In genomic region chr9:99221623-99222415, GRCh38 we compare ENCODE assay signal across 8 cellular contexts. TPM values are rescaled to one million over a fixed set of nuclear protein-coding genes. Genes with fewer than 3 reads are reported as not detected.
DNase-seq lines count a peak whose midpoint lies in the region; ATAC-seq, FAIRE-seq and TF ChIP-seq lines count a peak whose summit lies in the region.

A gene with protein sequence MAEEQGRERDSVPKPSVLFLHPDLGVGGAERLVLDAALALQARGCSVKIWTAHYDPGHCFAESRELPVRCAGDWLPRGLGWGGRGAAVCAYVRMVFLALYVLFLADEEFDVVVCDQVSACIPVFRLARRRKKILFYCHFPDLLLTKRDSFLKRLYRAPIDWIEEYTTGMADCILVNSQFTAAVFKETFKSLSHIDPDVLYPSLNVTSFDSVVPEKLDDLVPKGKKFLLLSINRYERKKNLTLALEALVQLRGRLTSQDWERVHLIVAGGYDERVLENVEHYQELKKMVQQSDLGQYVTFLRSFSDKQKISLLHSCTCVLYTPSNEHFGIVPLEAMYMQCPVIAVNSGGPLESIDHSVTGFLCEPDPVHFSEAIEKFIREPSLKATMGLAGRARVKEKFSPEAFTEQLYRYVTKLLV (minus strand): TSS chr9:99221942. CDS start chr9:99221894, 48 bp downstream.
Gene SEC61B, plus strand, starts transcription at chr9:99222282. Its CDS starts 82 bp downstream, at chr9:99222364.

- FAIRE-seq in kidney (lab: Jason Lieb, UNC): no peak

- H3K9ac ChIP-seq in kidney (ENCODE audit: low read length in 2 of 2): peak within 1 kb of the TSS; percentile 92 to 95

- H3K27ac ChIP-seq in kidney (ENCODE audit: low read depth in 2 of 2, low read length in 2 of 2): peak within 1 kb of the TSS; percentile 92 to 98

- no peaks in the 10 kb centered on the region for H3K27me3 Mint-ChIP-seq in chondrocyte (ENCODE audit: low read depth)

- intact Hi-C loops in kidney (cut with DNase I): no loop called here

- peaks cover 63% of the 10 kb centered on the region for H3K4me1 Mint-ChIP-seq in chondrocyte (ENCODE audit: low read depth)

- H3K4me1 ChIP-seq in kidney (ENCODE audit: control insufficient read depth in 1 of 2, insufficient read depth in 1 of 2, low read depth in 1 of 2, low read length in 2 of 2): peaks cover 7 to 21% of the 10 kb centered on the region in 2 donors

- H3K4me3 Mint-ChIP-seq in chondrocyte (ENCODE audit: unreplicated experiment): peak within 1 kb of the TSS; percentile 88

- peak within 1 kb of the TSS; percentile 99 for H3K27ac Mint-ChIP-seq in chondrocyte (ENCODE audit: unreplicated experiment)

- peak; percentile 97 for TF ChIP-seq POLR2A in GM19099 (IDR thresholded peaks at IDR 0.05; ENCODE audit: extremely low read depth, insufficient read length, low read depth)

- DNase-seq in AG20443 (ENCODE audit: low spot score) (peak; percentile 98), NCI-H510A (lab: John Stamatoyannopoulos, UW) (peak; percentile 92), chondrocyte (ENCODE audit: low spot score) (peak; percentile 98), kidney (peak; percentile 97)
- peak; percentile 88 to 93 for DNase-seq in activated CD4-positive, alpha-beta T cell treated with anti-CD3 and anti-CD28 coated beads for 24 hours (ENCODE audit: low read depth in 2 of 2)
- DNase-seq in stimulated activated CD4-positive, alpha-beta T cell treated with anti-CD3 and anti-CD28 coated beads, Interleukin-15, amount 100 ng/mL, for 24 hours: peak; percentile 98

- TF ChIP-seq CTCF in chondrocyte (IDR thresholded peaks at IDR 0.05) (no peak), kidney (IDR thresholded peaks at IDR 0.05; ENCODE audit: borderline replicate concordance, extremely low read depth, insufficient read depth) (no peak)

- peak; percentile 97 for ATAC-seq in HG03432 (IDR thresholded peaks at IDR 0.05; ENCODE audit: unreplicated experiment)

- peak within 1 kb of the TSS; percentile 85 to 96 for H3K4me3 ChIP-seq in kidney (ENCODE audit: low read length in 2 of 2)

- H3K9me3 ChIP-seq in kidney (ENCODE audit: control insufficient read depth in 1 of 2, low read length in 2 of 2): no peaks in the 10 kb centered on the region

- H3K36me3 ChIP-seq in kidney (ENCODE audit: control insufficient read depth in 1 of 2, insufficient read depth in 2 of 2, low read length in 2 of 2): peaks cover 4 to 12% of the 10 kb centered on the region in 2 donors

- peaks cover 22% of the 10 kb centered on the region for H3K36me3 Mint-ChIP-seq in chondrocyte (ENCODE audit: low read depth)

- no peaks in the 10 kb centered on the region for H3K9me3 Mint-ChIP-seq in chondrocyte (ENCODE audit: low read depth)

RNA-seq across cellular contexts. Expression of the first gene that starts in this region (rescaled TPM):
- total RNA-seq in chondrocyte (32.2 to 34.3 TPM (median 33.9 TPM) in 3 replicates), kidney (38.7 TPM)
- polyA plus RNA-seq in kidney (ENCODE audit: insufficient read depth, low read depth, low replicate concordance): 40.5 TPM

RNA-seq across cellular contexts. Expression of gene SEC61B, which starts in this region (rescaled TPM):
- total RNA-seq in chondrocyte (167 to 218 TPM (median 181 TPM) in 3 replicates), kidney (118 TPM)
- 328 TPM for polyA plus RNA-seq in kidney (ENCODE audit: insufficient read depth, low read depth, low replicate concordance)

Comparison
In these comparisons a context has a peak if more than half of its experiments do, and no peak if none do; other contexts are left out.
1. Peak in every context shown above with its lines: DNase-seq, ATAC-seq, H3K4me3 ChIP-seq and H3K27ac ChIP-seq.